ENCODE assay signal across 2 cellular contexts in genomic region chr7:126803060-126803665, GRCh38.
TF ChIP-seq lines count a peak whose summit lies in the region.

No MANE protein-coding gene starts in this region.

TF ChIP-seq in IMR-90, 13 proteins besides CTCF, POLR2A, EP300 and RAD21:
- TF ChIP-seq FOS (IDR thresholded peaks at IDR 0.05; ENCODE audit: low read depth, low read length) (no peak), BHLHE40 (IDR thresholded peaks at IDR 0.05; ENCODE audit: low read depth, low read length) (no peak), MAFK (IDR thresholded peaks at IDR 0.05; ENCODE audit: low read depth, low read length) (no peak), SMC3 (IDR thresholded peaks at IDR 0.05; ENCODE audit: low read depth, low read length) (peak; percentile 47), MXI1 (IDR thresholded peaks at IDR 0.05; ENCODE audit: borderline replicate concordance, low read depth, low read length) (no peak), ELK1 (IDR thresholded peaks at IDR 0.05; ENCODE audit: borderline replicate concordance, low read depth, low read length) (no peak), MAZ (IDR thresholded peaks at IDR 0.05; ENCODE audit: borderline replicate concordance, low read depth, low read length) (no peak)

TF ChIP-seq in K562, 482 proteins besides CTCF, POLR2A, EP300 and RAD21:
- TF ChIP-seq CEBPG (CRISPR knock-in tag; IDR thresholded peaks at IDR 0.05) (no peak), CEBPG (tag; conservative IDR thresholded peaks at IDR 0.05 in 1 of 2, IDR thresholded peaks at IDR 0.05 in 1 of 2) (0 out of 4 replicates have a peak, but pooled peaks of 1 of the 2 experiments have one; percentile 49), CEBPB (tag; IDR thresholded peaks at IDR 0.05) (peak; percentile 22; the same call in 1 of the 2 replicates), ZNF184 (CRISPR knock-in tag; IDR thresholded peaks at IDR 0.05) (no peak), YBX1 (IDR thresholded peaks at IDR 0.05) (no peak), HMBOX1 (IDR thresholded peaks at IDR 0.05) (no peak), FOXM1 (IDR thresholded peaks at IDR 0.05; ENCODE audit: low read depth) (no peak), FOXM1 (CRISPR knock-in tag; IDR thresholded peaks at IDR 0.05; ENCODE audit: low read depth) (no peak), BCLAF1 (IDR thresholded peaks at IDR 0.05; ENCODE audit: borderline replicate concordance in 1 of 2, control insufficient read depth in 1 of 2, low read depth in 2 of 2, low read length in 1 of 2) (no peak), ZNF217 (CRISPR knock-in tag; IDR thresholded peaks at IDR 0.05) (no peak), DEAF1 (CRISPR knock-in tag; IDR thresholded peaks at IDR 0.05) (peak; percentile 72), ZBTB2 (IDR thresholded peaks at IDR 0.05) (no peak), ZNF175 (CRISPR knock-in tag; IDR thresholded peaks at IDR 0.05; ENCODE audit: low read depth) (no peak), SMC3 (conservative IDR thresholded peaks at IDR 0.05; ENCODE audit: insufficient read depth, low read depth, low read length) (peak; percentile 71)
